ENCODE assay signal across 1 cellular context in genomic region chr15:101446527-101447167, GRCh38.
TF ChIP-seq lines count a peak whose summit lies in the region.

No MANE protein-coding gene starts in this region.

TF ChIP-seq in HepG2, 621 proteins besides CTCF, POLR2A, EP300 and RAD21 (continued from another document and continues in another):
- TF ChIP-seq HMGXB3 (CRISPR knock-in tag; IDR thresholded peaks at IDR 0.05; ENCODE audit: borderline replicate concordance) (no peak), HDAC2 (CRISPR knock-in tag; IDR thresholded peaks at IDR 0.05) (peak; percentile 55), SMARCE1 (IDR thresholded peaks at IDR 0.05; ENCODE audit: borderline replicate concordance) (no peak), MXD3 (CRISPR knock-in tag; IDR thresholded peaks at IDR 0.05) (peak; percentile 36; the same call in 1 of the 2 replicates), PAF1 (CRISPR knock-in tag; IDR thresholded peaks at IDR 0.05) (no peak), MED13 (CRISPR knock-in tag; IDR thresholded peaks at IDR 0.05) (no peak), ZNF619 (CRISPR knock-in tag; IDR thresholded peaks at IDR 0.05) (no peak), CC2D1A (CRISPR knock-in tag; IDR thresholded peaks at IDR 0.05) (no peak), SATB2 (CRISPR knock-in tag; IDR thresholded peaks at IDR 0.05) (no peak), ZNF335 (CRISPR knock-in tag; IDR thresholded peaks at IDR 0.05) (no peak), ZNF138 (CRISPR knock-in tag; IDR thresholded peaks at IDR 0.05; ENCODE audit: low read depth) (no peak), RARA (CRISPR knock-in tag; IDR thresholded peaks at IDR 0.05) (peak; percentile 73), MLXIP (CRISPR knock-in tag; IDR thresholded peaks at IDR 0.05; ENCODE audit: borderline replicate concordance) (no peak), RAD51 (IDR thresholded peaks at IDR 0.05; ENCODE audit: borderline replicate concordance) (no peak), RARG (CRISPR knock-in tag; IDR thresholded peaks at IDR 0.05; ENCODE audit: low read depth) (no peak), NFRKB (IDR thresholded peaks at IDR 0.05) (no peak), TFDP2 (CRISPR knock-in tag; IDR thresholded peaks at IDR 0.05) (0 out of 2 replicates have a peak, but pooled peaks have one; percentile 29), ZNF503 (CRISPR knock-in tag; IDR thresholded peaks at IDR 0.05) (no peak), GPN1 (CRISPR knock-in tag; IDR thresholded peaks at IDR 0.05; ENCODE audit: borderline replicate concordance) (no peak), ZNF251 (CRISPR knock-in tag; IDR thresholded peaks at IDR 0.05) (no peak), ZNF75D (CRISPR knock-in tag; IDR thresholded peaks at IDR 0.05; ENCODE audit: borderline replicate concordance) (no peak), TAF1 (CRISPR knock-in tag; IDR thresholded peaks at IDR 0.05) (peak; percentile 31), ZNF557 (CRISPR knock-in tag; IDR thresholded peaks at IDR 0.05) (no peak), GZF1 (CRISPR knock-in tag; IDR thresholded peaks at IDR 0.05) (no peak), YEATS2 (CRISPR knock-in tag; IDR thresholded peaks at IDR 0.05; ENCODE audit: borderline replicate concordance) (no peak), ELF4 (CRISPR knock-in tag; IDR thresholded peaks at IDR 0.05; ENCODE audit: borderline replicate concordance) (no peak), ZNF569 (CRISPR knock-in tag; IDR thresholded peaks at IDR 0.05; ENCODE audit: borderline replicate concordance) (no peak), ZNF282 (IDR thresholded peaks at IDR 0.05; ENCODE audit: partially characterized antibody) (no peak), HNRNPL (IDR thresholded peaks at IDR 0.05; ENCODE audit: low read depth, low read length) (no peak), SCMH1 (CRISPR knock-in tag; IDR thresholded peaks at IDR 0.05; ENCODE audit: borderline replicate concordance) (no peak), FOXK2 (IDR thresholded peaks at IDR 0.05) (no peak), FOSL1 (CRISPR knock-in tag; IDR thresholded peaks at IDR 0.05; ENCODE audit: borderline replicate concordance) (peak; percentile 50; the same call in 1 of the 2 replicates), ARID5B (CRISPR knock-in tag; IDR thresholded peaks at IDR 0.05) (peak; percentile 69), ZSCAN29 (CRISPR knock-in tag; conservative IDR thresholded peaks at IDR 0.05) (no peak), TP53 (CRISPR knock-in tag; conservative IDR thresholded peaks at IDR 0.05) (no peak), KAT7 (CRISPR knock-in tag; IDR thresholded peaks at IDR 0.05; ENCODE audit: borderline replicate concordance) (no peak), ZNF383 (CRISPR knock-in tag; IDR thresholded peaks at IDR 0.05; ENCODE audit: borderline replicate concordance) (no peak), GABPB1 (CRISPR knock-in tag; IDR thresholded peaks at IDR 0.05) (0 out of 2 replicates have a peak, but pooled peaks have one; percentile 4), KLF6 (CRISPR knock-in tag; IDR thresholded peaks at IDR 0.05) (no peak), BHLHE40 (IDR thresholded peaks at IDR 0.05; ENCODE audit: low read length) (peak; percentile 70), HOXA5 (CRISPR knock-in tag; IDR thresholded peaks at IDR 0.05) (no peak), FOXM1 (CRISPR knock-in tag; IDR thresholded peaks at IDR 0.05) (no peak), CENPT (CRISPR knock-in tag; IDR thresholded peaks at IDR 0.05; ENCODE audit: low read depth) (no peak), GATAD2A (CRISPR knock-in tag; IDR thresholded peaks at IDR 0.05) (peak; percentile 77), ZSCAN25 (CRISPR knock-in tag; IDR thresholded peaks at IDR 0.05) (no peak), ZNF709 (CRISPR knock-in tag; IDR thresholded peaks at IDR 0.05) (no peak), RORA (CRISPR knock-in tag; IDR thresholded peaks at IDR 0.05) (no peak), UBTF (CRISPR knock-in tag; IDR thresholded peaks at IDR 0.05) (no peak; the same call in 1 of the 2 replicates), SIN3A (IDR thresholded peaks at IDR 0.05; ENCODE audit: borderline replicate concordance, low read depth, low read length) (no peak), ZBTB43 (CRISPR knock-in tag; conservative IDR thresholded peaks at IDR 0.05) (no peak)
